ENCODE assay signal across 8 cellular contexts in genomic region chr6:35498407-35499045, GRCh38.
DNase-seq lines count a peak whose midpoint lies in the region; ATAC-seq, FAIRE-seq and TF ChIP-seq lines count a peak whose summit lies in the region.

No MANE protein-coding gene starts in this region.

- H3K27me3 ChIP-seq in duodenal mucosa (ENCODE audit: control insufficient read depth in 1 of 2, insufficient read depth in 2 of 2, low read length in 2 of 2), result peaks cover 19 to 22% of the 10 kb centered on the region in 2 donors

- H3K27ac ChIP-seq in C4-2B (peak overlapping the region; percentile 97), duodenal mucosa (ENCODE audit: low read depth, low read length) (peak overlapping the region; percentile 42)

- peak; percentile 32 for DNase-seq in MV-4-11 (lab: John Stamatoyannopoulos, UW)
- DNase-seq in NCI-H2227 (lab: John Stamatoyannopoulos, UW; ENCODE audit: unreplicated experiment), result no peak
- no peak for DNase-seq in COR-L47 (lab: John Stamatoyannopoulos, UW)
- no peak for DNase-seq in HTR-8/SVneo (ENCODE audit: insufficient read length, low spot score)

- H3K27ac Mint-ChIP-seq in nephron, result peak overlapping the region; percentile 90 to 99 (median 97)

- peak overlapping the region; percentile 18 to 52 for H3K9ac ChIP-seq in duodenal mucosa (ENCODE audit: low read depth in 1 of 2, low read length in 2 of 2)

- no peak for ATAC-seq in HG03196 (IDR thresholded peaks at IDR 0.05; ENCODE audit: unreplicated experiment)

- TF ChIP-seq CTCF in C4-2B (conservative IDR thresholded peaks at IDR 0.05), result no peak
- no peak for TF ChIP-seq CTCF in nephron (IDR thresholded peaks at IDR 0.05; ENCODE audit: unreplicated experiment in 3 of 3)

- H3K36me3 Mint-ChIP-seq in nephron (ENCODE audit: low read depth), result no peaks in the 10 kb centered on the region

- no peaks in the 10 kb centered on the region for H3K27me3 Mint-ChIP-seq in nephron (ENCODE audit: low read depth)

- peaks cover 23 to 32% of the 10 kb centered on the region in 2 donors for H3K4me1 ChIP-seq in duodenal mucosa (ENCODE audit: control insufficient read depth in 1 of 2, insufficient read depth in 2 of 2, low read length in 2 of 2)

- no peak for FAIRE-seq in HTR-8/SVneo (lab: Jason Lieb, UNC)

- H3K4me1 Mint-ChIP-seq in nephron, result peaks cover 44% of the 10 kb centered on the region

- no peaks in the 10 kb centered on the region for H3K9me3 Mint-ChIP-seq in nephron

- peak overlapping the region; percentile 87 to 95 (median 94) for H3K4me3 Mint-ChIP-seq in nephron

- peaks cover 0 to 2% of the 10 kb centered on the region in 2 donors for H3K36me3 ChIP-seq in duodenal mucosa (ENCODE audit: control insufficient read depth in 1 of 2, insufficient read depth in 2 of 2, low read length in 2 of 2)

- peak overlapping the region; percentile 66 for H3K4me3 ChIP-seq in duodenal mucosa (ENCODE audit: low read depth in 1 of 2, low read length in 2 of 2)

- H3K9me3 ChIP-seq in duodenal mucosa (ENCODE audit: control insufficient read depth in 1 of 2, low read length in 2 of 2), result no peaks in the 10 kb centered on the region
